8 cellular contexts compared by ENCODE assay signal in the genomic region with DNA sequence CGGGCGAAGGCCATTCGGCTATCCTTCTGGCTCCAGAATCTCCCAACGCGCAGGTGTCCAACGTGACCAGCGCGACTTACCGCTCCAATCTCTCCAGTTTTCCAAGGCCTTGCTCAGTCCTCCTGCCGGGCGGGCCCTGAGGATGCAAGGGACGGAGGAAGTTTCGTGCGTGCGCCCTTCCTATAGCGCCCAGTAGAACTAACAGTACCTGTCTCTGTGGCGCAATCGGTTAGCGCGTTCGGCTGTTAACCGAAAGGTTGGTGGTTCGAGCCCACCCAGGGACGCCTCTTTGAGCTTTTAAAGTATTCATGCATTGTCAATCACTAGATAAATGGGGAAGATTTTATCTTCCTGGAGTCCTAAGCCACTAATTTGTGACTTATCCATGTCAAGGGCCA. TPM values are rescaled to one million over a fixed set of nuclear protein-coding genes. Genes with fewer than 3 reads are reported as not detected.
DNase-seq lines count a peak whose midpoint lies in the region; FAIRE-seq and TF ChIP-seq lines count a peak whose summit lies in the region.
"Not testable (repeated sequence)": the region's sequence is repeated elsewhere in the genome, so short reads cannot be mapped to it uniquely, and the experiment has no call there.

No MANE protein-coding gene starts in this region.

- H3K4me3 Mint-ChIP-seq in nephron, result peak overlapping the region; percentile 79 to 91 (median 85)

- H3K4me3 ChIP-seq in A673 (ENCODE audit: low read depth, low read length, poor library complexity, severe bottlenecking) (peak overlapping the region; percentile 50), H7 (ENCODE audit: insufficient read depth, low read depth, low read length) (peak overlapping the region; percentile 47), left ventricle myocardium inferior (peak overlapping the region; percentile 60)

- H3K4me1 ChIP-seq in A673 (ENCODE audit: insufficient read depth, low read length, poor library complexity, severe bottlenecking); left ventricle myocardium inferior: not testable (repeated sequence)

- not testable (repeated sequence) for H3K4me1 Mint-ChIP-seq in nephron

- not testable (repeated sequence) for BruUV-seq in A673 (replicated peaks; lab: Mats Ljungman, UMichigan)

- not testable (repeated sequence) for H3K27ac ChIP-seq in A673 (ENCODE audit: low read depth, low read length, poor library complexity, severe bottlenecking); left ventricle myocardium inferior (replicated peaks)

- not testable (repeated sequence) for TF ChIP-seq CTCF in A673 (conservative IDR thresholded peaks at IDR 0.05; ENCODE audit: low read depth, low read length)
- TF ChIP-seq CTCF in left ventricle myocardium inferior (IDR thresholded peaks at IDR 0.05; ENCODE audit: borderline replicate concordance) (peak; percentile 21), nephron (IDR thresholded peaks at IDR 0.05; ENCODE audit: unreplicated experiment in 3 of 3) (peak in 2 of 3 experiments; percentile 17 to 24)

- H3K9me3 ChIP-seq in A673 (ENCODE audit: low read depth, low read length, poor library complexity, severe bottlenecking); left ventricle myocardium inferior (replicated peaks): not testable (repeated sequence)

- peak; percentile 5 for FAIRE-seq in RCC 7860 (lab: Jason Lieb, UNC)

- intact Hi-C loops in A673 (cut with micrococcal nuclease; ENCODE audit: unreplicated experiment); left ventricle myocardium inferior (cut with micrococcal nuclease): not testable (repeated sequence)

- CTCF ChIA-PET in A673 (lab: Charles Lee), result not testable (repeated sequence)

- not testable (repeated sequence) for H3K36me3 ChIP-seq in A673 (ENCODE audit: insufficient read depth, low read length, poor library complexity, severe bottlenecking); H7 (replicated peaks; ENCODE audit: control insufficient read depth, insufficient read depth, low read length); left ventricle myocardium inferior

- DNase-seq in A673 (ENCODE audit: low spot score) (peak; percentile 75), RCC 7860 (ENCODE audit: low spot score) (peak; percentile 76), left ventricle myocardium inferior (peak; percentile 20)
- not testable (repeated sequence) for DNase-seq in H7
- peak; percentile 95 for DNase-seq in activated CD8-positive, alpha-beta memory T cell treated with anti-CD3 and anti-CD28 coated beads, Interleukin-2, amount 50 U/mL, for 48 hours
- peak; percentile 70 for DNase-seq in central memory CD4-positive, alpha-beta T cell
- DNase-seq in stimulated activated CD4-positive, alpha-beta T cell treated with anti-CD3 and anti-CD28 coated beads, Interleukin-4, amount 100 ng/mL, for 48 hours (ENCODE audit: low read depth in 2 of 2), result peak; percentile 61 to 79

- not testable (repeated sequence) for H3K27me3 ChIP-seq in A673 (replicated peaks; ENCODE audit: insufficient read depth, low read depth, low read length, poor library complexity); H7 (ENCODE audit: control insufficient read depth, insufficient read depth, low read length); left ventricle myocardium inferior (ENCODE audit: low read depth)

- POLR2A ChIA-PET in A673 (lab: Charles Lee; ENCODE audit: low non-redundant PET), result not testable (repeated sequence)

- H3K36me3 Mint-ChIP-seq in nephron (ENCODE audit: low read depth), result not testable (repeated sequence)

- H3K9me3 Mint-ChIP-seq in nephron, result not testable (repeated sequence)

- not testable (repeated sequence) for H3K27me3 Mint-ChIP-seq in nephron (ENCODE audit: low read depth)

- peak overlapping the region; percentile 14 to 60 (median 44) for H3K27ac Mint-ChIP-seq in nephron

RNA-seq across cellular contexts. Expression of a gene that starts 45.6 kb away (rescaled TPM):
- total RNA-seq in A673 (2021), result not detected in 2 replicates
- not detected in 2 replicates for total RNA-seq in H7 (2014; rRNA removed; shearing (Covaris generic))
- total RNA-seq in left ventricle myocardium inferior, result not detected
